ENCODE assay signal across 2 cellular contexts in genomic region chr19:49854861-49855263, GRCh38.
TF ChIP-seq lines count a peak whose summit lies in the region.

No MANE protein-coding gene starts in this region.

TF ChIP-seq in A549, 52 proteins besides CTCF, POLR2A, EP300 and RAD21:
- TF ChIP-seq RNF2 (IDR thresholded peaks at IDR 0.05; ENCODE audit: borderline replicate concordance, low read depth) (no peak), ZSCAN20 (CRISPR knock-in tag; IDR thresholded peaks at IDR 0.05) (no peak), CEBPB (IDR thresholded peaks at IDR 0.05) (no peak), BCL3 (IDR thresholded peaks at IDR 0.05) (no peak), BHLHE40 (IDR thresholded peaks at IDR 0.05; ENCODE audit: low read depth, low read length) (no peak), CHD4 (IDR thresholded peaks at IDR 0.05; ENCODE audit: borderline replicate concordance) (no peak), REST (IDR thresholded peaks at IDR 0.05) (no peak), GATA3 (IDR thresholded peaks at IDR 0.05; ENCODE audit: borderline replicate concordance) (no peak), NR3C1 (IDR thresholded peaks at IDR 0.05) (no peak), FOXS1 (CRISPR knock-in tag; IDR thresholded peaks at IDR 0.05) (no peak), MYC (IDR thresholded peaks at IDR 0.05; ENCODE audit: borderline replicate concordance, low read length) (no peak), MAX (IDR thresholded peaks at IDR 0.05) (no peak), E2F6 (IDR thresholded peaks at IDR 0.05; ENCODE audit: borderline replicate concordance, low read depth) (no peak), ESRRA (IDR thresholded peaks at IDR 0.05; ENCODE audit: borderline replicate concordance, low read length) (no peak), TP53 (CRISPR knock-in tag; IDR thresholded peaks at IDR 0.05) (no peak), HDAC2 (IDR thresholded peaks at IDR 0.05) (no peak), SMC3 (IDR thresholded peaks at IDR 0.05) (no peak), CHD2 (IDR thresholded peaks at IDR 0.05; ENCODE audit: low read length, partially characterized antibody) (no peak), HMGXB4 (CRISPR knock-in tag; IDR thresholded peaks at IDR 0.05; ENCODE audit: borderline replicate concordance) (no peak)

TF ChIP-seq in HepG2, 621 proteins besides CTCF, POLR2A, EP300 and RAD21:
- TF ChIP-seq AGO1 (IDR thresholded peaks at IDR 0.05; ENCODE audit: low read depth, low read length, poor library complexity, severe bottlenecking): peak; percentile 76
- TF ChIP-seq ZNF564 (CRISPR knock-in tag; IDR thresholded peaks at IDR 0.05): no peak
- TF ChIP-seq KIAA2018 (CRISPR knock-in tag; IDR thresholded peaks at IDR 0.05; ENCODE audit: borderline replicate concordance): no peak
- no peak for TF ChIP-seq CREB1 (IDR thresholded peaks at IDR 0.05)
- TF ChIP-seq CREB1 (CRISPR knock-in tag; IDR thresholded peaks at IDR 0.05): no peak
- no peak for TF ChIP-seq SMAD1 (CRISPR knock-in tag; IDR thresholded peaks at IDR 0.05; ENCODE audit: borderline replicate concordance, low read depth)
- TF ChIP-seq REXO4 (CRISPR knock-in tag; IDR thresholded peaks at IDR 0.05; ENCODE audit: borderline replicate concordance): no peak
- TF ChIP-seq KDM4B (CRISPR knock-in tag; IDR thresholded peaks at IDR 0.05): no peak
